Comparison of ENCODE assay signal across 17 cellular contexts in the genomic region with DNA sequence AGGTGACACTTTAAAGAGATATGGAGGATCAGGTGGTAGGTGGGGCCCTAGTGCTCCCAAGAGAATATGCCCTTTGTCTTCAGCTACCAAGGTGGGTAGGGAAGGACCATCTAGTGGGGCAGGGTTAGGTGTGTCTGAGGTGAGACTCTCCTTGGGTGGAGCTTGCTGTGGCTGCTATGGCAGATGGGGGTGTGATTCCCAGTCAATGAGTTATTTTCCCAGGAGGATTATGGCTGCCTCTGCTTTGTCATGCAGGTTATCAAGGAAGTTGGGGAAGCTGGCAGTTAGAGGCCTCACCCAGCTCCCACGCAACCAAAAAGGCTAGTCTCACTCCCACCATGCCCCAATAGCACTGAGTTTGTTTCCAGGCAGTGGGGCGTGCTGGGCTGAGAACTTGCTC.
"Had no signal": no experiment of that assay in that cellular context is flagged by ENCODE, and none has a peak within 500 bp of the region (broad histone marks: within the 10 kb centered on the region; RNA-seq: fewer than 3 reads in every experiment).

No MANE protein-coding gene starts in this region.

- H3K4me3 ChIP-seq: coronary artery, left ventricle myocardium inferior, thyroid gland had no signal

- DNase-seq: activated CD4-positive, alpha-beta memory T cell treated with anti-CD3 and anti-CD28 coated beads for 36 hours; activated CD8-positive, alpha-beta memory T cell treated with anti-CD3 and anti-CD28 coated beads, Interleukin-2, amount 10 ng/mL, durations not matched to agents 7 days and 5 days; activated gamma-delta T cell; activated T-cell treated with anti-CD3 and anti-CD28 coated beads, Interleukin-2, amount 50 U/mL, for 1 hour; amniotic stem cell; central memory CD4-positive, alpha-beta T cell; effector CD4-positive, alpha-beta T cell; foreskin fibroblast; hippocampal formation; left ventricle myocardium inferior; stimulated activated CD4-positive, alpha-beta T cell treated with anti-CD3 and anti-CD28 coated beads, Interleukin-2, amount 100 ng/mL, for 48 hours; T1000; thyroid gland had no signal

- H3K4me1 ChIP-seq: left ventricle myocardium inferior, thyroid gland had no signal

- H3K9me3 ChIP-seq: thyroid gland had no signal

- H3K36me3 ChIP-seq: left ventricle myocardium inferior, thyroid gland had no signal

- ATAC-seq: activated CD8-positive, alpha-beta memory T cell treated with anti-CD3 and anti-CD28 coated beads, Interleukin-2, amount 10 ng/mL, durations not matched to agents 7 days and 5 days; activated naive CD4-positive, alpha-beta T cell treated with anti-CD3 and anti-CD28 coated beads, Interleukin-2, amount 50 U/mL, for 72 hours; natural killer cell treated with Interleukin-12 subunit alpha and Interleukin-12 subunit beta and Interleukin-15 and Interleukin-18, amount 100 ng/mL, for 72 hours; stimulated activated memory B cell treated with anti-CD40 and anti-IgM and Interleukin-4, amounts not matched to agents 10 μg/mL and 1 μg/mL and 100 μg/mL, for 72 hours had no signal
